Comparison of ENCODE assay signal across 10 cellular contexts in the genomic region with DNA sequence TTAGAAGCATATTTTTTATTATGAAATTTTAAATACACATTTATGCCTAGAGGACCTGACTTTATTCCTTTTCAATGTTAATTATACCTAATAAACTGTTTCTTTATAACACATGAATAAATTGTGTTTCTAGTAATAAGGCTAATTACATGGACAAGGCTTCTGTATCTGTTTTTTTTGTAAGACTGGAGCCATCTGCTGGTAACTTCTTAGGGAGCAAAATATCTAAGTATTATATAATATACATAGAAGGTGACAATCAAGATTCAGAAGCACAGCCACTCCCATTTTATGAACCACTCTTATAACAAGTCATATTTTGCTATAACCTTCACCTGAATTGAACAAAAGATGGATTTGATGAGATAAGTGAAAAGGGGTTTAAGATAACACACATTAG.
DNase-seq lines count a peak whose midpoint lies in the region; ATAC-seq, FAIRE-seq and TF ChIP-seq lines count a peak whose summit lies in the region.
"Had no signal": no experiment of that assay in that cellular context is flagged by ENCODE, and none has a peak within 500 bp of the region (broad histone marks: within the 10 kb centered on the region; RNA-seq: fewer than 3 reads in every experiment).

No MANE protein-coding gene starts in this region.

- H3K27me3 ChIP-seq in tibial artery: peaks cover 0 to 5% of the 10 kb centered on the region in 2 donors

- H3K36me3 ChIP-seq in tibial artery: no peaks in the 10 kb centered on the region

- H3K4me1 ChIP-seq in A549 (no peaks in the 10 kb centered on the region), tibial artery (no peaks in the 10 kb centered on the region)

- H3K4me2 ChIP-seq in A549: no peak overlapping the region

- TF ChIP-seq RAD21 in A549 (conservative IDR thresholded peaks at IDR 0.05 in 1 of 2, IDR thresholded peaks at IDR 0.05 in 1 of 2): peak; percentile 38 to 47; a peak in 4 of 5 replicates

- TF ChIP-seq CTCF in A549 (IDR thresholded peaks at IDR 0.05) (peak; percentile 51), chondrocyte (IDR thresholded peaks at IDR 0.05) (peak; percentile 63), tibial artery (IDR thresholded peaks at IDR 0.05) (no peak)

- no peak for TF ChIP-seq POLR2A in A549 (IDR thresholded peaks at IDR 0.05; ENCODE audit: low read length)

- H3K9me3 ChIP-seq in A549 (no peaks in the 10 kb centered on the region), tibial artery (peaks cover 0 to 8% (median 0%) of the 10 kb centered on the region in 3 donors)

- H3K27me3 Mint-ChIP-seq in chondrocyte (ENCODE audit: low read depth): peaks cover 2% of the 10 kb centered on the region
- H3K27me3 Mint-ChIP-seq in T-cell: peaks cover 20 to 31% of the 10 kb centered on the region in 2 donors
- H3K27me3 Mint-ChIP-seq in stimulated activated memory B cell treated with anti-CD40 and anti-IgM and Interleukin-4, amounts not matched to agents 10 μg/mL and 1 μg/mL and 100 μg/mL, for 72 hours: peaks cover 49% of the 10 kb centered on the region

- ATAC-seq in A549: peak in 1 of 2 experiments; percentile 53; a peak in 2 of 6 replicates
- no peak for ATAC-seq in T-cell (replicated peaks in 1 of 4)
- ATAC-seq in left colon: no peak
- no peak for ATAC-seq in stimulated activated memory B cell treated with anti-CD40 and anti-IgM and Interleukin-4, amounts not matched to agents 10 μg/mL and 1 μg/mL and 100 μg/mL, for 72 hours

- H3K27ac ChIP-seq in A549 (no peak overlapping the region), tibial artery (no peak overlapping the region)

- no peak overlapping the region for H3K27ac Mint-ChIP-seq in chondrocyte (ENCODE audit: unreplicated experiment)
- H3K27ac Mint-ChIP-seq in T-cell: no peak overlapping the region
- no peak overlapping the region for H3K27ac Mint-ChIP-seq in stimulated activated memory B cell treated with anti-CD40 and anti-IgM and Interleukin-4, amounts not matched to agents 10 μg/mL and 1 μg/mL and 100 μg/mL, for 72 hours

- H3K4me3 Mint-ChIP-seq in chondrocyte (ENCODE audit: unreplicated experiment): no peak overlapping the region
- H3K4me3 Mint-ChIP-seq in T-cell: no peak overlapping the region
- no peak overlapping the region for H3K4me3 Mint-ChIP-seq in stimulated activated memory B cell treated with anti-CD40 and anti-IgM and Interleukin-4, amounts not matched to agents 10 μg/mL and 1 μg/mL and 100 μg/mL, for 72 hours

- H3K4me3 ChIP-seq in A549: no peak overlapping the region
- no peak overlapping the region for H3K4me3 ChIP-seq in tibial artery

- POLR2A ChIA-PET in A549 (lab: Yijun Ruan, JAX) (no interaction called here), T-cell (lab: Charles Lee) (interaction anchor here in 1 of 2 donors (0.6 kb wide), 1 partner anchor 733 kb away, joined by 3 read pairs; no protein-coding TSS in a partner anchor)

- peak; percentile 72 for FAIRE-seq in A549 (lab: Jason Lieb, UNC)

- CTCF ChIA-PET in A549 (lab: Yijun Ruan, JAX) (no interaction called here), T-cell (lab: Charles Lee) (interaction anchor here in 1 of 2 donors (0.6 kb wide), 1 partner anchor 17 kb away, joined by 3 read pairs; no protein-coding TSS in a partner anchor)

- H3K4me1 Mint-ChIP-seq in chondrocyte (ENCODE audit: low read depth) (no peaks in the 10 kb centered on the region), T-cell (no peaks in the 10 kb centered on the region)
- no peaks in the 10 kb centered on the region for H3K4me1 Mint-ChIP-seq in stimulated activated memory B cell treated with anti-CD40 and anti-IgM and Interleukin-4, amounts not matched to agents 10 μg/mL and 1 μg/mL and 100 μg/mL, for 72 hours

- H3K36me3 Mint-ChIP-seq in chondrocyte (ENCODE audit: low read depth): peaks cover 10% of the 10 kb centered on the region
- peaks cover 7% of the 10 kb centered on the region for H3K36me3 Mint-ChIP-seq in T-cell
- no peaks in the 10 kb centered on the region for H3K36me3 Mint-ChIP-seq in stimulated activated memory B cell treated with anti-CD40 and anti-IgM and Interleukin-4, amounts not matched to agents 10 μg/mL and 1 μg/mL and 100 μg/mL, for 72 hours

- no peak for TF ChIP-seq EP300 in A549 (IDR thresholded peaks at IDR 0.05)

- peaks cover 12% of the 10 kb centered on the region for H3K9me3 Mint-ChIP-seq in chondrocyte (ENCODE audit: low read depth)
- H3K9me3 Mint-ChIP-seq in T-cell: peaks cover 6 to 13% (median 7%) of the 10 kb centered on the region in 3 donors
- peaks cover 3% of the 10 kb centered on the region for H3K9me3 Mint-ChIP-seq in stimulated activated memory B cell treated with anti-CD40 and anti-IgM and Interleukin-4, amounts not matched to agents 10 μg/mL and 1 μg/mL and 100 μg/mL, for 72 hours

- DNase-seq in A549 (ENCODE audit: low read depth in 1 of 2, low spot score in 1 of 2): peak in 1 of 2 experiments; percentile 33
- DNase-seq in GM03348 (ENCODE audit: low spot score): peak; percentile 8
- peak; percentile 31 for DNase-seq in NCI-H69 (lab: John Stamatoyannopoulos, UW)
- DNase-seq in chondrocyte (ENCODE audit: low spot score): no peak
- DNase-seq in T-cell: no peak
- no peak for DNase-seq in left colon
- no peak for DNase-seq in tibial artery
- DNase-seq: effector memory CD4-positive, alpha-beta T cell; NCI-H2029 treated with DMSO at 0.1 percent for 48 hours had no signal

- intact Hi-C loops in left colon (cut with DNase I, micrococcal nuclease): no loop called here
- intact Hi-C loops in tibial artery (cut with DNase I; ENCODE audit: low total_unique reads): no loop called here

TF ChIP-seq in A549, 52 proteins besides CTCF, POLR2A, EP300 and RAD21:
- peak; percentile 40; the same call in 2 of the 3 replicates for TF ChIP-seq SMC3 (IDR thresholded peaks at IDR 0.05)
- TF ChIP-seq, protein P1, sequence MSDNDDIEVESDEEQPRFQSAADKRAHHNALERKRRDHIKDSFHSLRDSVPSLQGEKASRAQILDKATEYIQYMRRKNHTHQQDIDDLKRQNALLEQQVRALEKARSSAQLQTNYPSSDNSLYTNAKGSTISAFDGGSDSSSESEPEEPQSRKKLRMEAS (IDR thresholded peaks at IDR 0.05): no peak

Comparison
In these comparisons a context has a peak if more than half of its experiments do, and no peak if none do; other contexts are left out.
1. DNase-seq: peak in GM03348 (single experiment) and NCI-H69 (single experiment); none in chondrocyte (single experiment), T-cell (0 of 34), left colon (0 of 2) and tibial artery (0 of 2).
2. CTCF ChIP-seq: peak in A549 (single experiment) and chondrocyte (single experiment); none in tibial artery (0 of 2).